8 cellular contexts compared by ENCODE assay signal in the genomic region with DNA sequence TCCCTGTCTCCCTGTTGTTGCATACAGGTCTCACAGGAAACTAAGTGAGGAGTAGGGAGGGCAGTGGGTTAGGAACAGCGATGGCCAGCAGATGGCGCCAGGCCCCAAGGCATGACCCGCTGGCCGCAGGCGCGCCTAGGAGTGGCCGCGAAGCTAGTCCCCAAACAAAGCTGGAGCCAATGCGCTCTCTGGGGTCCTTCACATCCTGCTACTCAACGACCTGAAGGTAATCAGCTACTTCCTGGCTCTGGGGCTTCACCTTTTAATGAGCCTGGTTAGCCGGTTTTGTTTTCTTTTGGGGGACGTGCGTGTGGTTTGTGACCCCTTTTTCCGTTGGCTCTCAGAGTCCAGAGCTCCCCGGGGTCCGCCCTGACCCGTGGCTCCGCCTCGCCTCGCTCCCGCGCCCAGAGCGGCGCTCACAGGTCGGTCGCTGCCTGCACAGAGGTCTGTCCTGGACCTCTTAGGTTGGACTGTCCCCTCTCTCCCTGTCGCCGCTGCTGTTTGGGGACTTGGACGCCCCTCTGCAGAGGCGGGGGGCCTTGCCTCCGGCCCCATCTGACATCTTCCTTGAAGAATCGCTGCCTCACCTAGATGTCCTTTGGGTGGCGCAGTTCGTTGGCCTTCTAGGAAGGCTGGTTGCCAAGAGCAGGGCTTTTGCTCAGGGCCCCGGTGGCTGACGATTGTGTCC.
A peak's percentile ranks its signal among the peaks of the same experiment; 100 is the strongest.
DNase-seq lines count a peak whose midpoint lies in the region; ATAC-seq and TF ChIP-seq lines count a peak whose summit lies in the region.

No MANE protein-coding gene starts in this region.

- H3K4me1 ChIP-seq in SK-N-SH (ENCODE audit: control insufficient read depth in 1 of 2, insufficient read depth in 2 of 2, low read depth in 1 of 2, low read length in 1 of 2) (peaks cover 0 to 5% of the 10 kb centered on the region in 2 experiments; a peak in 1 of 4 replicates), ovary (ENCODE audit: insufficient read depth) (no peaks in the 10 kb centered on the region), thoracic aorta (ENCODE audit: control insufficient read depth in 1 of 2, low read depth in 2 of 2) (peaks cover 0 to 3% of the 10 kb centered on the region in 2 donors)

- ATAC-seq in GM21529 (IDR thresholded peaks at IDR 0.05; ENCODE audit: unreplicated experiment) (peak; percentile 85), Right ventricle myocardium inferior (peak; percentile 94), thoracic aorta (ENCODE audit: insufficient number of reproducible peaks, low FRiP score, low read depth) (peak; percentile 81)

- 0 out of 2 replicates have a peak overlapping the region, but pooled peaks have one; percentile 29 for H3K9ac ChIP-seq in SK-N-SH

- TF ChIP-seq EP300 in SK-N-SH (IDR thresholded peaks at IDR 0.05; ENCODE audit: borderline replicate concordance in 1 of 2, low read depth in 1 of 2, low read length in 1 of 2), result no peak
- no peak for TF ChIP-seq EP300 in ovary (IDR thresholded peaks at IDR 0.05)

- peak overlapping the region; percentile 95 for H2AFZ ChIP-seq in SK-N-SH (ENCODE audit: low read depth)

- no peaks in the 10 kb centered on the region for H4K20me1 ChIP-seq in SK-N-SH (ENCODE audit: insufficient read depth)

- POLR2A ChIA-PET in SK-N-SH (lab: Yijun Ruan, JAX), result interaction anchor here (0.6 to 0.9 kb wide), 2 partner anchors 261 to 466 kb away, joined by 3 to 4 read pairs; no protein-coding TSS in a partner anchor

- TF ChIP-seq CTCF in LNCAP (IDR thresholded peaks at IDR 0.05) (peak; percentile 78), SK-N-SH (IDR thresholded peaks at IDR 0.05) (peak; percentile 92), ovary (IDR thresholded peaks at IDR 0.05) (peak; percentile 80 to 91 (median 83)), thoracic aorta (IDR thresholded peaks at IDR 0.05) (peak; percentile 83)

- peak; percentile 90 for TF ChIP-seq RAD21 in SK-N-SH (IDR thresholded peaks at IDR 0.05; ENCODE audit: low read length)

- H3K27me3 ChIP-seq in SK-N-SH (ENCODE audit: insufficient read depth), result peaks cover 26% of the 10 kb centered on the region
- H3K27me3 ChIP-seq in ovary, result no peaks in the 10 kb centered on the region
- H3K27me3 ChIP-seq in thoracic aorta (replicated peaks; ENCODE audit: insufficient read depth), result no peaks in the 10 kb centered on the region

- no peaks in the 10 kb centered on the region for H3K9me2 ChIP-seq in SK-N-SH

- H3K27ac ChIP-seq in SK-N-SH (ENCODE audit: low read depth in 2 of 2, low read length in 1 of 2) (no peak overlapping the region), ovary (no peak overlapping the region), thoracic aorta (no peak overlapping the region)

- 6% methylated on average over 29 of the region's 36 CpGs for WGBS in SK-N-SH (ENCODE audit: low lambda C conversion rate)
- 3 to 4% (median 3%) methylated on average over 25 to 36 of the region's 36 CpGs for WGBS in ovary, 3 donors

- CTCF ChIA-PET in SK-N-SH (lab: Yijun Ruan, JAX), result interaction anchor here (0.5 to 12.0 kb wide), 95 partner anchors 8 to 1035 kb away, joined by 3 to 273 read pairs (median 4); partner anchors contain the start of genes GTF3A and RASL11A

- no peaks in the 10 kb centered on the region for H3K79me2 ChIP-seq in SK-N-SH (ENCODE audit: insufficient read depth)

- DNase-seq in DMS79 (lab: John Stamatoyannopoulos, UW) (peak; percentile 28), SK-N-SH (peak; percentile 89), Right ventricle myocardium inferior (ENCODE audit: missing footprints) (peak; percentile 94), ovary (peak; percentile 77 to 88 (median 86)), thoracic aorta (ENCODE audit: low spot score) (peak; percentile 45)
- peak; percentile 79 for DNase-seq in activated naive CD4-positive, alpha-beta T cell treated with anti-CD3 and anti-CD28 coated beads, Interleukin-2, amount 50 U/mL, for 16 hours

- H3F3A ChIP-seq in SK-N-SH (replicated peaks; ENCODE audit: insufficient read depth), result no peaks in the 10 kb centered on the region

- H3K9me3 ChIP-seq in SK-N-SH, result no peaks in the 10 kb centered on the region
- H3K9me3 ChIP-seq in ovary, result no peaks in the 10 kb centered on the region
- H3K9me3 ChIP-seq in thoracic aorta, result no peaks in the 10 kb centered on the region

- no peak for TF ChIP-seq POLR2A in ovary (IDR thresholded peaks at IDR 0.05)

- H3K36me3 ChIP-seq in SK-N-SH (replicated peaks in 1 of 2; ENCODE audit: control insufficient read depth in 1 of 2, insufficient read depth in 2 of 2, low read length in 1 of 2), result no peaks in the 10 kb centered on the region
- H3K36me3 ChIP-seq in ovary, result no peaks in the 10 kb centered on the region
- no peaks in the 10 kb centered on the region for H3K36me3 ChIP-seq in thoracic aorta

- H3K4me2 ChIP-seq in SK-N-SH, result peak overlapping the region; percentile 83

- H3K4me3 ChIP-seq in SK-N-SH (ENCODE audit: low read depth in 2 of 2, low read length in 1 of 2) (peak overlapping the region; percentile 45 to 66), ovary (peak overlapping the region; percentile 24), thoracic aorta (peak overlapping the region; percentile 67)

- intact Hi-C loops in Right ventricle myocardium inferior (cut with DNase I) (loop anchor here (2.0 kb wide), 1 partner anchor 623 kb away; no protein-coding TSS in a partner anchor), ovary (cut with DNase I) (loop anchor here in 2 of 4 donors (2.0 to 10.0 kb wide), 4 partner anchors 375 to 620 kb away; no protein-coding TSS in a partner anchor)

TF ChIP-seq in SK-N-SH, 30 proteins besides CTCF, POLR2A, EP300 and RAD21:
- TF ChIP-seq, protein P1, sequence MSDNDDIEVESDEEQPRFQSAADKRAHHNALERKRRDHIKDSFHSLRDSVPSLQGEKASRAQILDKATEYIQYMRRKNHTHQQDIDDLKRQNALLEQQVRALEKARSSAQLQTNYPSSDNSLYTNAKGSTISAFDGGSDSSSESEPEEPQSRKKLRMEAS (IDR thresholded peaks at IDR 0.05; ENCODE audit: low read depth), result peak; percentile 58; the same call in 1 of the 2 replicates
- TF ChIP-seq CHD2 (IDR thresholded peaks at IDR 0.05; ENCODE audit: low read length, partially characterized antibody), result peak; percentile 10
- peak; percentile 86 for TF ChIP-seq SMC3 (IDR thresholded peaks at IDR 0.05; ENCODE audit: low read depth, low read length)
- TF ChIP-seq MEF2A (IDR thresholded peaks at IDR 0.05; ENCODE audit: borderline replicate concordance, low read depth), result no peak
- no peak for TF ChIP-seq TAF1 (IDR thresholded peaks at IDR 0.05; ENCODE audit: borderline replicate concordance, low read depth, low read length)
- no peak for TF ChIP-seq TEAD4 (IDR thresholded peaks at IDR 0.05; ENCODE audit: borderline replicate concordance, insufficient read depth)

Comparison
In these comparisons a context has a peak if more than half of its experiments do, and no peak if none do; other contexts are left out.
1. DNase-seq: peak in every context shown above with its lines; median percentile 94 in Right ventricle myocardium inferior; 89 in SK-N-SH; 86 in ovary; 79 in activated naive CD4-positive, alpha-beta T cell treated with anti-CD3 and anti-CD28 coated beads, Interleukin-2, amount 50 U/mL, for 16 hours; 45 in thoracic aorta; 28 in DMS79.